26 cellular contexts compared by ENCODE assay signal in the genomic region with DNA sequence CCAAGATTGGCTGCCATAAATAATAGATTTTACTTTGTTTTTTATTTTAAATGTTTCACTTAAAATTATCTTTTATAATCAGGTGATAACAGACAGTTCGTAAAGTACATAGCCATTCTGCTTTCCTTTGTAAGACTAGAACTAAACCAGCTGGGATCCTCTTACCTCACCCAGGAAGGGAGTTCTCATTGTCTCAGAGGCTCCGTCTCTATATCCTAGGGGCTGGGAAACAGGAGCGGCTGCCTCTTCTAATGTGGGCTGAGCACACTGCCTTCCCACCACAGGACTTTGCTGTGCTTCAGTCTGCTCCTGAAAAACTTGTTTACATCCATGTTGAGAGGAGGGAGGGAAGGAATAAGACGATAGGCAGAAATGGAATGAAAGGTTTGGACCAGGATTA. TPM values are rescaled to one million over a fixed set of nuclear protein-coding genes. Genes with fewer than 3 reads are reported as not detected.
DNase-seq lines count a peak whose midpoint lies in the region; ATAC-seq, FAIRE-seq and TF ChIP-seq lines count a peak whose summit lies in the region.
"Had no signal": no experiment of that assay in that cellular context is flagged by ENCODE, and none has a peak within 500 bp of the region (broad histone marks: within the 10 kb centered on the region; RNA-seq: fewer than 3 reads in every experiment).

No MANE protein-coding gene starts in this region.

- H3K27ac ChIP-seq in HUES64 (ENCODE audit: low read depth, low read length), result peak overlapping the region; percentile 64; the same call in 1 of the 2 replicates
- H3K27ac ChIP-seq in ectodermal cell (ENCODE audit: insufficient read depth, low read depth, low read length, poor library complexity, severe bottlenecking), result peak overlapping the region; percentile 0
- H3K27ac ChIP-seq: adrenal gland, breast epithelium, colonic mucosa, KMS-11, left ventricle myocardium inferior, sigmoid colon, SJSA1, upper lobe of right lung had no signal

- TF ChIP-seq CTCF in endothelial cell (IDR thresholded peaks at IDR 0.05; ENCODE audit: unreplicated experiment), result no peak

- H3K36me3 ChIP-seq in HUES64 (ENCODE audit: insufficient read depth, low read length) (peaks cover 40% of the 10 kb centered on the region), ectodermal cell (ENCODE audit: control insufficient read depth, insufficient read depth, low read length) (peaks cover 12% of the 10 kb centered on the region)
- H3K36me3 ChIP-seq: BE2C, breast epithelium had no signal

- peak overlapping the region; percentile 74 for H3K27ac Mint-ChIP-seq in stimulated activated naive B cell treated with anti-CD40 and anti-IgM and Interleukin-4, amounts not matched to agents 10 μg/mL and 1 μg/mL and 100 μg/mL, for 72 hours
- no peak overlapping the region for H3K27ac Mint-ChIP-seq in endothelial cell (ENCODE audit: unreplicated experiment)

- peaks cover 21% of the 10 kb centered on the region for H3K4me1 ChIP-seq in HUES64 (ENCODE audit: insufficient read depth, low read length)
- H3K4me1 ChIP-seq in ectodermal cell (ENCODE audit: control insufficient read depth, insufficient read depth, low read length), result no peaks in the 10 kb centered on the region
- H3K4me1 ChIP-seq: adrenal gland, BE2C, breast epithelium, colonic mucosa, left ventricle myocardium inferior, sigmoid colon, SJSA1, upper lobe of right lung had no signal

- no peaks in the 10 kb centered on the region for H3K27me3 Mint-ChIP-seq in stimulated activated naive B cell treated with anti-CD40 and anti-IgM and Interleukin-4, amounts not matched to agents 10 μg/mL and 1 μg/mL and 100 μg/mL, for 72 hours
- H3K27me3 Mint-ChIP-seq in endothelial cell (ENCODE audit: unreplicated experiment), result no peaks in the 10 kb centered on the region
- H3K27me3 Mint-ChIP-seq: naive thymus-derived CD8-positive, alpha-beta T cell had no signal

- H3K4me3 ChIP-seq in HUES64 (ENCODE audit: low read length), result no peak overlapping the region; the same call in 1 of the 2 replicates
- no peak overlapping the region for H3K4me3 ChIP-seq in ectodermal cell (ENCODE audit: insufficient read depth, low read depth, low read length)
- H3K4me3 ChIP-seq: adrenal gland, breast epithelium, colonic mucosa, left ventricle myocardium inferior, sigmoid colon, SJSA1, upper lobe of right lung had no signal

- ATAC-seq in stimulated activated naive B cell treated with anti-CD40 and anti-IgM and Interleukin-4, amounts not matched to agents 10 μg/mL and 1 μg/mL and 100 μg/mL, for 72 hours (replicated peaks), result no peak
- ATAC-seq: naive thymus-derived CD8-positive, alpha-beta T cell; upper lobe of right lung had no signal

- no peaks in the 10 kb centered on the region for H3K9me3 Mint-ChIP-seq in stimulated activated naive B cell treated with anti-CD40 and anti-IgM and Interleukin-4, amounts not matched to agents 10 μg/mL and 1 μg/mL and 100 μg/mL, for 72 hours
- no peaks in the 10 kb centered on the region for H3K9me3 Mint-ChIP-seq in endothelial cell (ENCODE audit: unreplicated experiment)
- H3K9me3 Mint-ChIP-seq: naive thymus-derived CD8-positive, alpha-beta T cell had no signal

- H3K4me1 Mint-ChIP-seq in stimulated activated naive B cell treated with anti-CD40 and anti-IgM and Interleukin-4, amounts not matched to agents 10 μg/mL and 1 μg/mL and 100 μg/mL, for 72 hours, result no peaks in the 10 kb centered on the region
- H3K4me1 Mint-ChIP-seq in endothelial cell (ENCODE audit: unreplicated experiment), result peaks cover 10% of the 10 kb centered on the region
- H3K4me1 Mint-ChIP-seq: naive thymus-derived CD8-positive, alpha-beta T cell had no signal

- no peaks in the 10 kb centered on the region for H3K9me3 ChIP-seq in HUES64 (ENCODE audit: insufficient read depth, low read depth, low read length)
- H3K9me3 ChIP-seq in ectodermal cell (ENCODE audit: control insufficient read depth, low read length), result no peaks in the 10 kb centered on the region
- H3K9me3 ChIP-seq: adrenal gland, BE2C, breast epithelium, colonic mucosa, left ventricle myocardium inferior, sigmoid colon, SJSA1, upper lobe of right lung had no signal

- WGBS in HUES64, result 45% methylated on average over 4 of the region's 4 CpGs
- WGBS in ectodermal cell, 2 experiments, result 23 to 33% methylated on average over 4 of the region's 4 CpGs

- FAIRE-seq in frontal cortex (lab: Jason Lieb, UNC), result no peak

- H3K4me3 Mint-ChIP-seq in stimulated activated naive B cell treated with anti-CD40 and anti-IgM and Interleukin-4, amounts not matched to agents 10 μg/mL and 1 μg/mL and 100 μg/mL, for 72 hours, result no peak overlapping the region
- no peak overlapping the region for H3K4me3 Mint-ChIP-seq in endothelial cell (ENCODE audit: unreplicated experiment)
- H3K4me3 Mint-ChIP-seq: naive thymus-derived CD8-positive, alpha-beta T cell had no signal

- H3K27me3 ChIP-seq in HUES64 (ENCODE audit: insufficient read depth, low read length), result no peaks in the 10 kb centered on the region
- H3K27me3 ChIP-seq in ectodermal cell (ENCODE audit: control insufficient read depth, insufficient read depth, low read length, poor library complexity, severe bottlenecking), result no peaks in the 10 kb centered on the region
- H3K27me3 ChIP-seq: adrenal gland, BE2C, breast epithelium, colonic mucosa, sigmoid colon, SJSA1, upper lobe of right lung had no signal

- DNase-seq in left kidney (ENCODE audit: low read depth, low spot score) (peak; percentile 64), endothelial cell (ENCODE audit: low spot score) (no peak), NCI-H1694 (lab: John Stamatoyannopoulos, UW) (no peak), frontal cortex (ENCODE audit: low spot score in 2 of 2) (no peak)
- no peak for DNase-seq in stimulated activated naive B cell treated with anti-CD40 and anti-IgM and Interleukin-4, amounts not matched to agents 10 μg/mL and 1 μg/mL and 100 μg/mL, for 72 hours
- DNase-seq in activated CD4-positive, alpha-beta T cell treated with anti-CD3 and anti-CD28 coated beads, Interleukin-2, amount 50 U/mL, for 4 hours, result no peak
- DNase-seq: activated naive CD4-positive, alpha-beta T cell treated with Interleukin-2 at 50 U/mL for 16 hours; activated T-cell treated with anti-CD3 and anti-CD28 coated beads, Interleukin-2, amount 50 U/mL, for 48 hours; BE2C; colonic mucosa; DMS53; GDM1; left ventricle myocardium inferior; midbrain; naive thymus-derived CD8-positive, alpha-beta T cell; NCI-H146; NCI-H69; sigmoid colon; T-helper 1 cell; upper lobe of right lung had no signal

- H3K9ac ChIP-seq in HUES64 (ENCODE audit: low read depth, low read length), result peak overlapping the region; percentile 4; the same call in 1 of the 2 replicates
- H3K9ac ChIP-seq: KMS-11 had no signal

- peaks cover 14 to 17% of the 10 kb centered on the region in 2 donors for H3K36me3 Mint-ChIP-seq in stimulated activated naive B cell treated with anti-CD40 and anti-IgM and Interleukin-4, amounts not matched to agents 10 μg/mL and 1 μg/mL and 100 μg/mL, for 72 hours
- H3K36me3 Mint-ChIP-seq in endothelial cell (ENCODE audit: low read depth, unreplicated experiment), result peaks cover 18% of the 10 kb centered on the region

RNA-seq across cellular contexts. Expression of a gene that starts 45.6 kb away (rescaled TPM):
- polyA plus RNA-seq in HUES64 (2013, experiment 1 of 2), result 329 TPM
- 321 TPM for polyA plus RNA-seq in HUES64 (2013, experiment 2 of 2)
- 531 TPM for polyA plus RNA-seq in ectodermal cell (2013, experiment 1 of 4)
- 512 TPM for polyA plus RNA-seq in ectodermal cell (2013, experiment 2 of 4)
- polyA plus RNA-seq in ectodermal cell (2013, experiment 3 of 4), result 289 TPM
- 314 TPM for polyA plus RNA-seq in ectodermal cell (2013, experiment 4 of 4)
- total RNA-seq in endothelial cell (ENCODE audit: unreplicated experiment) (196 TPM), frontal cortex (106 TPM)
